In the genomic region with DNA sequence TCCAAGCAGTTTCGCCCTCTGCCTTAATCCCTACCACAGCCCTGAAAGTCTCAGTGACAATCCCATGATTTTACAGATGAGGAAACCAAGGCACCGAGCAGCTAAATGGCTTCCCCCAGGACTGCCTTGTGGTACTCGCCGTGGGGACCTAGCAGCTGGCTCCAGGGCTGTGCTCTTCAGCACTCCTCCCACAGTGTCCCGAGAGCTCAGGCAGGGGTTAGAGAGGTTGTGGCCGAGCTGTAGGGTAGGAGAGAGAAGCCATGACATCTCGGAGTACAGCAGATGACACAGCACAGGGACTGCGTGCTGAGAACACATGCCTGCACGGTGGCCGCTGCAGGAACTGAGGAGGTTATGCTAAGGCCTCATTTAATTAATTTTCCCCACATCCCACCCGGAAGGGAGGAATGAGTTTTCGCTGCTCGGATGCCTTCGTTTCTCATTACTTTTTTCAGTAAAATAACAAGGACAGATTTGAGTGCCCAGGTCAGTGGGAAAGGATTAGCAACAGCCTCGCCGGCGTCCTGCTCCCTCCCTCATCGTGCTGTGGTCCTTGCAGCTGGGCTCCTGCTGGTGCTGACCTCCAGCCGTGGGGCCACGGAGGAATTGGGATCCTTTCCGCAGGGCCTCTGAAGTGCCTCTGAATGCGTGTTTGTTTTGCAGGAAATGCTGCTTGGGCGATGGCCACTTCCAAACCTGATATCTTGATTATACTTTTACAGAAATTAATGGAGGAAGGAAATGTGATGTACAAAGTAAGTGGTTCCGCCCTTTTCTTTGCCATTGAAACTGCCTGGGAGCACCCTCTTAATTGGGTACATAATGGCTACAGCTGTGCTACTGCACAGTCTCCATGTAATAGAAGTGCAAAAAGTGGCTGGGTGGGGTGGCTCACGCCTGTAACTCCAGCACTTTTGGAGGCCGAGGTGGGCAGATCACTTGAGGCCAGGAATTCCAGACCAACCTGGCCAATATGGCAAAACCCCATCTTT, we compare ENCODE assay signal across 12 cellular contexts.
DNase-seq lines count a peak whose midpoint lies in the region; ATAC-seq and TF ChIP-seq lines count a peak whose summit lies in the region.
"Had no signal": no experiment of that assay in that cellular context is flagged by ENCODE, and none has a peak within 500 bp of the region (broad histone marks: within the 10 kb centered on the region; RNA-seq: fewer than 3 reads in every experiment).

No MANE protein-coding gene starts in this region.

- CTCF ChIA-PET in GM10248 (lab: Yijun Ruan, JAX): interaction anchor here (1.1 to 1.9 kb wide), 3 partner anchors 10 to 26 kb away, joined by 3 to 4 read pairs (median 3); no protein-coding TSS in a partner anchor

- H3K9me3 ChIP-seq in heart right ventricle: no peaks in the 10 kb centered on the region
- H3K9me3 ChIP-seq: prostate gland had no signal

- H3K27me3 Mint-ChIP-seq in osteocyte (ENCODE audit: unreplicated experiment): no peaks in the 10 kb centered on the region
- H3K27me3 Mint-ChIP-seq: activated CD8-positive, alpha-beta memory T cell treated with anti-CD3 and anti-CD28 coated beads, Interleukin-2, amount 10 ng/mL, durations not matched to agents 7 days and 5 days; activated naive CD8-positive, alpha-beta T cell treated with anti-CD3 and anti-CD28 coated beads, Interleukin-2, amount 50 U/mL, for 24 hours had no signal

- no peaks in the 10 kb centered on the region for H3K9me3 Mint-ChIP-seq in osteocyte (ENCODE audit: unreplicated experiment)
- H3K9me3 Mint-ChIP-seq: activated naive CD8-positive, alpha-beta T cell treated with anti-CD3 and anti-CD28 coated beads, Interleukin-2, amount 50 U/mL, for 24 hours had no signal

- ATAC-seq in heart right ventricle: peak; percentile 40 to 81 (median 66)
- ATAC-seq in HG03025 (IDR thresholded peaks at IDR 0.05; ENCODE audit: low FRiP score, unreplicated experiment): no peak

- no peak overlapping the region for H3K4me3 Mint-ChIP-seq in osteocyte (ENCODE audit: unreplicated experiment)
- H3K4me3 Mint-ChIP-seq: activated CD8-positive, alpha-beta memory T cell treated with anti-CD3 and anti-CD28 coated beads, Interleukin-2, amount 10 ng/mL, durations not matched to agents 7 days and 5 days; activated naive CD8-positive, alpha-beta T cell treated with anti-CD3 and anti-CD28 coated beads, Interleukin-2, amount 50 U/mL, for 24 hours had no signal

- peak; percentile 6 for DNase-seq in GM10248 (ENCODE audit: extremely low spot score)
- peak; percentile 32 for DNase-seq in NCI-H2227 treated with DMSO at 0.1 percent for 48 hours (lab: John Stamatoyannopoulos, UW)
- DNase-seq in heart right ventricle: peak; percentile 58 to 60
- peak; percentile 76 for DNase-seq in osteocyte (ENCODE audit: extremely low spot score, unreplicated experiment)
- DNase-seq in central memory CD4-positive, alpha-beta T cell: no peak
- no peak for DNase-seq in AG08395 (ENCODE audit: low spot score)
- no peak for DNase-seq in D341Med (ENCODE audit: low spot score)
- DNase-seq: SHP77 had no signal

- peak overlapping the region; percentile 47 for H3K27ac Mint-ChIP-seq in osteocyte (ENCODE audit: unreplicated experiment)
- H3K27ac Mint-ChIP-seq: activated CD8-positive, alpha-beta memory T cell treated with anti-CD3 and anti-CD28 coated beads, Interleukin-2, amount 10 ng/mL, durations not matched to agents 7 days and 5 days had no signal

- intact Hi-C loops in heart right ventricle (cut with DNase I): loop anchor here in 1 of 10 donors (10.0 kb wide), 1 partner anchor 59 kb away; a partner anchor contains a TSS

- peak overlapping the region; percentile 58 to 85 (median 79) for H3K27ac ChIP-seq in heart right ventricle
- H3K27ac ChIP-seq: prostate gland had no signal

- POLR2A ChIA-PET in GM10248 (lab: Yijun Ruan, JAX): no interaction called here

- peaks cover 56% of the 10 kb centered on the region for H3K36me3 Mint-ChIP-seq in osteocyte (ENCODE audit: unreplicated experiment)
- H3K36me3 Mint-ChIP-seq: activated CD8-positive, alpha-beta memory T cell treated with anti-CD3 and anti-CD28 coated beads, Interleukin-2, amount 10 ng/mL, durations not matched to agents 7 days and 5 days had no signal

- H3K4me1 Mint-ChIP-seq in osteocyte (ENCODE audit: unreplicated experiment): peaks cover 14% of the 10 kb centered on the region

- 66% methylated on average over 26 of the region's 26 CpGs for WGBS in heart right ventricle, 2 donors

- TF ChIP-seq CTCF in GM10248 (IDR thresholded peaks at IDR 0.05; ENCODE audit: control extremely low read depth, extremely low read depth, low read depth, missing control alignments): no peak
- TF ChIP-seq CTCF in heart right ventricle (IDR thresholded peaks at IDR 0.05): no peak
- TF ChIP-seq CTCF in osteocyte (IDR thresholded peaks at IDR 0.05): no peak

- H3K36me3 ChIP-seq in heart right ventricle: peaks cover 0 to 98% (median 45%) of the 10 kb centered on the region in 9 donors

- H3K4me3 ChIP-seq in heart right ventricle: no peak overlapping the region
- H3K4me3 ChIP-seq: prostate gland had no signal

- no peaks in the 10 kb centered on the region for H3K27me3 ChIP-seq in heart right ventricle

- peaks cover 7 to 64% (median 36%) of the 10 kb centered on the region in 9 donors for H3K4me1 ChIP-seq in heart right ventricle
- H3K4me1 ChIP-seq: prostate gland had no signal

Comparison
In these comparisons a context has a peak if more than half of its experiments do, and no peak if none do; other contexts are left out.
1. DNase-seq: peak in GM10248 (single experiment), NCI-H2227 treated with DMSO at 0.1 percent for 48 hours (single experiment), heart right ventricle (2 of 2) and osteocyte (single experiment); none in central memory CD4-positive, alpha-beta T cell (single experiment), AG08395 (single experiment) and D341Med (single experiment).